ENCODE assay signal across 8 cellular contexts in the genomic region with DNA sequence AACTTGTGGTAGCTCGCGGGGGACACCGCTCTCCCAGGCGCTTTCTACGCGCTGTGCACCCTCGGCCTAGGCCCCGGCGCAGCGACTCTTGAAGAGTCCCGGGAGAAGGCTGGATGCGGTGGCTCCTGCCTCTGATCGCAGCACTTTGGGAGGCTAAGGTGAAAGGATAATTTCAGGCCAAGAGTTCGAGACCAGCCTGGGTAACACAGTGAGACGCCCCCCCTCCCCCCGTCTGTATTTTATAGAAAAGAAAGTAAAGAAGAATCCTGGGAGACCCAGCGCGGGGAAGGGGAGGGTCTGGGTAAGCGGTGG. TPM values are rescaled to one million over a fixed set of nuclear protein-coding genes. Genes with fewer than 3 reads are reported as not detected.
DNase-seq lines count a peak whose midpoint lies in the region; ATAC-seq and TF ChIP-seq lines count a peak whose summit lies in the region.

No MANE protein-coding gene starts in this region.

- H2AFZ ChIP-seq in ACC112 (ENCODE audit: low read length, unreplicated experiment) = peak overlapping the region; percentile 6

- no peaks in the 10 kb centered on the region for H3K9me3 Mint-ChIP-seq in dendritic cell treated with granulocyte-macrophage colony-stimulating factor and Interleukin-4, amounts not matched to agents 40 ng/mL and 50 ng/mL, for 4 days
- H3K9me3 Mint-ChIP-seq in naive B cell = no peaks in the 10 kb centered on the region

- intact Hi-C loops in dendritic cell treated with granulocyte-macrophage colony-stimulating factor and Interleukin-4, amounts not matched to agents 40 ng/mL and 50 ng/mL, for 4 days (cut with micrococcal nuclease) = no loop called here

- H3K36me3 ChIP-seq in ACC112 (ENCODE audit: insufficient read depth, low read length) = no peaks in the 10 kb centered on the region

- H3K4me3 ChIP-seq in ACC112 (ENCODE audit: low read depth, low read length) = peak overlapping the region; percentile 69
- H3K4me3 ChIP-seq in LNCaP clone FGC (ENCODE audit: low read depth, low read length) = peak overlapping the region; percentile 56

- no peaks in the 10 kb centered on the region for H3K36me3 Mint-ChIP-seq in dendritic cell treated with granulocyte-macrophage colony-stimulating factor and Interleukin-4, amounts not matched to agents 40 ng/mL and 50 ng/mL, for 4 days (ENCODE audit: low read depth)
- H3K36me3 Mint-ChIP-seq in naive B cell = no peaks in the 10 kb centered on the region

- H3K27ac ChIP-seq in ACC112 (ENCODE audit: low read depth, low read length) = no peak overlapping the region

- no peak overlapping the region for H3K27ac Mint-ChIP-seq in dendritic cell treated with granulocyte-macrophage colony-stimulating factor and Interleukin-4, amounts not matched to agents 40 ng/mL and 50 ng/mL, for 4 days
- H3K27ac Mint-ChIP-seq in naive B cell = peak overlapping the region in 1 of 6 donors; percentile 49

- H3K4me1 ChIP-seq in ACC112 (ENCODE audit: control insufficient read depth, insufficient read depth, low read length, unreplicated experiment) = no peaks in the 10 kb centered on the region

- TF ChIP-seq CTCF in LNCaP clone FGC (IDR thresholded peaks at IDR 0.05; ENCODE audit: control insufficient read depth, extremely low read depth, insufficient read depth) = no peak

- H3K27me3 Mint-ChIP-seq in dendritic cell treated with granulocyte-macrophage colony-stimulating factor and Interleukin-4, amounts not matched to agents 40 ng/mL and 50 ng/mL, for 4 days = peaks cover 77% of the 10 kb centered on the region
- H3K27me3 Mint-ChIP-seq in naive B cell = peaks cover 30 to 61% (median 35%) of the 10 kb centered on the region in 3 donors

- no peaks in the 10 kb centered on the region for H3K79me2 ChIP-seq in ACC112 (ENCODE audit: control insufficient read depth, insufficient read depth, low read length, unreplicated experiment)

- no peak for ATAC-seq in naive B cell (ENCODE audit: low read depth in 2 of 2)

- peaks cover 19% of the 10 kb centered on the region for H3K4me1 Mint-ChIP-seq in dendritic cell treated with granulocyte-macrophage colony-stimulating factor and Interleukin-4, amounts not matched to agents 40 ng/mL and 50 ng/mL, for 4 days (ENCODE audit: low read depth)
- H3K4me1 Mint-ChIP-seq in naive B cell = peaks cover 5 to 16% (median 13%) of the 10 kb centered on the region in 3 donors

- no peak for DNase-seq in LNCaP clone FGC (ENCODE audit: low read depth)
- DNase-seq in naive B cell = no peak
- DNase-seq in cerebellum (ENCODE audit: low spot score) = no peak
- no peak for DNase-seq in dedifferentiated amniotic fluid mesenchymal stem cell (ENCODE audit: extremely low spot score)
- no peak for DNase-seq in stimulated activated CD4-positive, alpha-beta T cell treated with anti-CD3 and anti-CD28 coated beads, Interleukin-2, amount 100 ng/mL, for 48 hours
- no peak for DNase-seq in COR-L47 (lab: John Stamatoyannopoulos, UW)

- peaks cover 40% of the 10 kb centered on the region for H3K27me3 ChIP-seq in ACC112 (ENCODE audit: insufficient read depth, low read length)

- H3K4me3 Mint-ChIP-seq in dendritic cell treated with granulocyte-macrophage colony-stimulating factor and Interleukin-4, amounts not matched to agents 40 ng/mL and 50 ng/mL, for 4 days = peak overlapping the region; percentile 74
- H3K4me3 Mint-ChIP-seq in naive B cell = peak overlapping the region; percentile 56 to 82 (median 80)

RNA-seq across cellular contexts. Expression of gene PLLP, which starts 0.4 kb away (rescaled TPM):
- under 1 TPM; 0.14 to 0.68 (median 0.52) TPM for polyA plus RNA-seq in naive B cell (ENCODE audit: low read depth in 6 of 6)
- 2.2 TPM for total RNA-seq in cerebellum

RNA-seq across cellular contexts. Expression of gene ARL2BP, which starts 39.8 kb away (rescaled TPM):
- 100 to 1,000 TPM; 108 to 236 (median 132) TPM for polyA plus RNA-seq in naive B cell (ENCODE audit: low read depth in 6 of 6)
- total RNA-seq in cerebellum = 44.3 TPM
